In the genomic region with DNA sequence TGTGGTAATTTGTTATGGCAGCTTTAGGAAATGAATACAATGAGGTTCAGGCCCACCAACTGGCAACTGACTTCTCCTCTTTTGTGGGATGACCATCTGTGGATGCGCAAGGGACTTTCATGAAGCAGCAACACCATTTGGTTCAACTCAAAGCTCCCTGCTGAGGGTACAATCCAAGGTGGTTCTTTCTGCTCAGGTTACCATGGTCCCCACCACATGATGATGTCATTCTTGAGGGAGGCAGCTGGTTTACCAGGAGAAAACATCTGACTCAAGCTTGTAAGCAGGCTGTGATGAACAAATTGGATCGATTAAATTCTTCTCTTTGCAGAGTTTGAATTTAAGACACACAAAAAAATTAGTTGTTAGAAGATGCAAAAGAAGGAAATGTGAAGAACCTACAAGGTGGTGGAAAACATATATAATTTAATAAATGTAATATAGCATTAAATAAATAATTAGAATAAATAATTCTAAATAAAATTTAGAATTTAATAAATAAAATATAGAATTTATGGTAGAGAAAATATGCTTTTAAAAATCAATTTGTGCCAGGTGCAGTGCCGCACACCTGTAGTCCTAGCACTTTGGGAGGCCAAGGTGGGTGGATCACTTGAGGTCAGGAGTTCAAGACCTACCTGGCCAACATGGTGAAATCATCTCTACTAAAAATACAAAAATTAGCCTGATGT, we compare ENCODE assay signal across 16 cellular contexts.
"Had no signal": no experiment of that assay in that cellular context is flagged by ENCODE, and none has a peak within 500 bp of the region (broad histone marks: within the 10 kb centered on the region; RNA-seq: fewer than 3 reads in every experiment).

No MANE protein-coding gene starts in this region.

- H3K9me3 Mint-ChIP-seq: central memory CD8-positive, alpha-beta T cell; neural crest cell; stimulated activated naive CD8-positive, alpha-beta T cell treated with anti-CD3 and anti-CD28 coated beads, Interleukin-15, amount 100 ng/mL, for 72 hours had no signal

- DNase-seq: activated CD4-positive, alpha-beta memory T cell treated with anti-CD3 and anti-CD28 coated beads for 36 hours; activated CD8-positive, alpha-beta memory T cell treated with anti-CD3 and anti-CD28 coated beads, Interleukin-2, amount 50 U/mL, for 4 hours; cortex of kidney; effector CD8-positive, alpha-beta T cell; islet precursor cell; left ventricle myocardium superior; mesenchymal stem cell; stimulated activated CD4-positive, alpha-beta T cell treated with anti-CD3 and anti-CD28 coated beads, Interleukin-4, amount 100 ng/mL, for 1 hour; stimulated activated CD8-positive, alpha-beta memory T cell treated with anti-CD3 and anti-CD28 coated beads, Interleukin-4, amount 100 ng/mL, for 48 hours; stimulated activated naive CD8-positive, alpha-beta T cell treated with anti-CD3 and anti-CD28 coated beads, Interleukin-15, amount 100 ng/mL, for 72 hours; T-helper 17 cell; testis had no signal

- H3K27me3 Mint-ChIP-seq: central memory CD8-positive, alpha-beta T cell; T-helper 17 cell had no signal

- H3K4me3 ChIP-seq: gastroesophageal sphincter, testis had no signal

- H3K27ac Mint-ChIP-seq: activated CD4-positive, alpha-beta memory T cell treated with anti-CD3 and anti-CD28 coated beads for 36 hours; brain; stimulated activated naive CD8-positive, alpha-beta T cell treated with anti-CD3 and anti-CD28 coated beads, Interleukin-15, amount 100 ng/mL, for 72 hours; T-helper 17 cell had no signal

- H3K4me1 Mint-ChIP-seq: brain; central memory CD8-positive, alpha-beta T cell; neural crest cell; stimulated activated naive CD8-positive, alpha-beta T cell treated with anti-CD3 and anti-CD28 coated beads, Interleukin-15, amount 100 ng/mL, for 72 hours; T-helper 17 cell had no signal

- H3K36me3 Mint-ChIP-seq: activated CD4-positive, alpha-beta memory T cell treated with anti-CD3 and anti-CD28 coated beads for 36 hours; brain had no signal

- H3K4me3 Mint-ChIP-seq: activated CD4-positive, alpha-beta memory T cell treated with anti-CD3 and anti-CD28 coated beads for 36 hours; brain; central memory CD8-positive, alpha-beta T cell; neural crest cell; stimulated activated naive CD8-positive, alpha-beta T cell treated with anti-CD3 and anti-CD28 coated beads, Interleukin-15, amount 100 ng/mL, for 72 hours; T-helper 17 cell had no signal

- ATAC-seq: gastroesophageal sphincter; left ventricle myocardium superior; stimulated activated naive CD8-positive, alpha-beta T cell treated with anti-CD3 and anti-CD28 coated beads, Interleukin-15, amount 100 ng/mL, for 72 hours; T-helper 17 cell had no signal
